Comparison of ENCODE assay signal across 25 cellular contexts in the genomic region with DNA sequence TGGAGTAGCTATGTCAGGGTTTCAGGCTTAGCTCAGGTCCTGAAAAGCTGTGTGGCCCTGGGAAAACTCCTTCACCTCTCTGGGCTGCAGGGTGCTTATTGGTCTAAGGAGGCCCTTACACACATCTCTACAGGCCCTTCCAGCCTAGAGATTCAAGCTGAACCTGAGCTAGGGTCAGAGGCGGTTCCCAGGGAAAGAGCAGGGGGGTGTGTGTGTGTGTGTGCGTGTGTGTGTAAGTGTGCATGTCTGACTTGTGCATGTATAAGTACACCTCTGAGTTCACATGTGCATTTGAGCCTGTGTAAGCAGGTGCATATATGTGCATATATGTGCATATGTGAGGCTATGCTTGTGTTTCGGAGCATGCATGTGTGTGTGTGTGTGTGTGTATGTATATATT.
"Had no signal": no experiment of that assay in that cellular context is flagged by ENCODE, and none has a peak within 500 bp of the region (broad histone marks: within the 10 kb centered on the region; RNA-seq: fewer than 3 reads in every experiment).

No MANE protein-coding gene starts in this region.

- ATAC-seq: activated CD4-positive, CD25-positive, alpha-beta regulatory T cell treated with anti-CD3 and anti-CD28 coated beads, Interleukin-2, amount 50 U/mL, for 24 hours; activated CD8-positive, alpha-beta memory T cell treated with anti-CD3 and anti-CD28 coated beads, Interleukin-2, amount 10 ng/mL, durations not matched to agents 7 days and 5 days; activated CD8-positive, alpha-beta T cell treated with anti-CD3 and anti-CD28 coated beads, Interleukin-2, amount 10 ng/mL, durations not matched to agents 7 days and 5 days; activated naive CD8-positive, alpha-beta T cell treated with anti-CD3 and anti-CD28 coated beads, Interleukin-2, amount 50 U/mL, for 24 hours; body of pancreas; T-helper 17 cell had no signal

- H3K9me3 ChIP-seq: adrenal gland, body of pancreas had no signal

- H3K4me1 ChIP-seq: adrenal gland, body of pancreas had no signal

- H3K4me3 ChIP-seq: adrenal gland, body of pancreas had no signal

- H3K27me3 ChIP-seq: adrenal gland, body of pancreas had no signal

- H3K27ac ChIP-seq: adrenal gland, body of pancreas, epithelial cell of prostate, WERI-Rb-1 had no signal

- H3K36me3 ChIP-seq: adrenal gland, WERI-Rb-1 had no signal

- DNase-seq: activated B cell treated with CpG ODN at 0.5 μM for 24 hours; activated CD4-positive, alpha-beta memory T cell treated with anti-CD3 and anti-CD28 coated beads for 36 hours; activated CD4-positive, alpha-beta T cell treated with anti-CD3 and anti-CD28 coated beads for 48 hours; activated CD8-positive, alpha-beta memory T cell treated with anti-CD3 and anti-CD28 coated beads, Interleukin-2, amount 10 ng/mL, durations not matched to agents 7 days and 5 days; activated CD8-positive, alpha-beta memory T cell treated with anti-CD3 and anti-CD28 coated beads, Interleukin-2, amount 50 U/mL, for 4 hours; activated CD8-positive, alpha-beta T cell treated with anti-CD3 and anti-CD28 coated beads, Interleukin-2, amount 10 ng/mL, durations not matched to agents 7 days and 5 days; activated effector memory CD4-positive, alpha-beta T cell treated with anti-CD3 and anti-CD28 coated beads, Interleukin-2, amount 50 U/mL, for 16 hours; activated naive CD4-positive, alpha-beta T cell treated with anti-CD3 and anti-CD28 coated beads for 36 hours; activated naive CD8-positive, alpha-beta T cell treated with anti-CD3 and anti-CD28 coated beads for 36 hours; activated naive CD8-positive, alpha-beta T cell treated with anti-CD3 and anti-CD28 coated beads, Interleukin-2, amount 50 U/mL, for 24 hours; activated T-cell treated with anti-CD3 and anti-CD28 coated beads, Interleukin-2, amount 50 U/mL, for 1 hour; activated T-cell treated with anti-CD3 and anti-CD28 coated beads, Interleukin-2, amount 50 U/mL, for 48 hours; adrenal gland; amygdala; aorta; body of pancreas; caudate nucleus; effector CD8-positive, alpha-beta T cell; foreskin fibroblast; T-helper 1 cell; T-helper 17 cell; T1000; WERI-Rb-1 had no signal
